In the genomic region with DNA sequence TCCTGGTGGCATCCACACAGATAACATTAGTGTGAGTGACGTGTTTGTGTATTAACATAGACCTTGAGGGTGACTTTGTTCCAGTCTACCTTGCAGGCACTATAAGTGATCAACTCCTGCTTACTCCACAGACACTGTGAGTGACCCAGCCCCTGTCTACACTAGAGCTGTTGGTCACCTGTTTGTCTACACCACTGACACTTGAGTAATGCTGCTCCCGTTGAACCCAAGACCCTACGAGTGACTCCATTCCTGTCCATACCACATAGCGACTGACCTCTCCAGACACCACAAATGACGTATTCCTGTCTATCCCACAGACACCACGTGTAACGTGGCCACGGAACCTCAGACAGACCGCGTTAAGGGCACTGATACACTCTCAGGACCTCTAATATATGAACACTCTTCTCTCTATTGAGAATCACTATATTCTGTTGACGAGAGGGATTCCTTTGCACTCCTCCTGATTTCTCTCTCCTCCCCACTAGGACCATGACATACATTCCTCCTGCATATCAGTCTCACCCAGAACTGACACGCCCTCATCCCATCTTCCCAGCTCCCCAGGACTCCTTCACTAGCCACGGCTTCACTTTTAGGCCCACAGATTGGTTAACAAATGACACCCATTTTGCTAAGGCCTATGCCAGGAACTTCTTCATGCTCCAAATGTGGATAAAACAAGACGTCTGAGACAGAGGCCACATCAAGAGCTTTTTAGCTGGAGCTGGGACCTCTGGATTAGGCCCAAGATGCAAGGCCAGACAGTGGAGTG, we compare ENCODE assay signal across 12 cellular contexts. TPM values are rescaled to one million over a fixed set of nuclear protein-coding genes. Genes with fewer than 3 reads are reported as not detected.
DNase-seq lines count a peak whose midpoint lies in the region; ATAC-seq, FAIRE-seq and TF ChIP-seq lines count a peak whose summit lies in the region.
"Not testable (repeated sequence)": the region's sequence is repeated elsewhere in the genome, so short reads cannot be mapped to it uniquely, and the experiment has no call there.
"Had no signal": no experiment of that assay in that cellular context is flagged by ENCODE, and none has a peak within 500 bp of the region (broad histone marks: within the 10 kb centered on the region; RNA-seq: fewer than 3 reads in every experiment).

No MANE protein-coding gene starts in this region.

- TF ChIP-seq CTCF in esophagus muscularis mucosa (IDR thresholded peaks at IDR 0.05); HepG2 (CRISPR knock-in tag; IDR thresholded peaks at IDR 0.05); osteocyte (IDR thresholded peaks at IDR 0.05): not testable (repeated sequence)

- not testable (repeated sequence) for DNase-seq in CD4-positive, CD25-positive, alpha-beta regulatory T cell; central memory CD8-positive, alpha-beta T cell (ENCODE audit: low spot score in 2 of 2); HepG2 (ENCODE audit: low spot score)
- DNase-seq in activated CD4-positive, alpha-beta T cell treated with anti-CD3 and anti-CD28 coated beads, Interleukin-2, amount 10 ng/mL, durations not matched to agents 24 days and 14 days = peak; percentile 57
- DNase-seq in activated naive CD4-positive, alpha-beta T cell treated with anti-CD3 and anti-CD28 coated beads for 36 hours = peak; percentile 6
- peak; percentile 5 for DNase-seq in esophagus muscularis mucosa (ENCODE audit: extremely low spot score)
- DNase-seq in osteocyte (ENCODE audit: extremely low spot score, unreplicated experiment) = peak; percentile 49

- not testable (repeated sequence) for H3K36me3 Mint-ChIP-seq in CD4-positive, CD25-positive, alpha-beta regulatory T cell; activated CD4-positive, alpha-beta T cell treated with anti-CD3 and anti-CD28 coated beads, Interleukin-2, amount 10 ng/mL, durations not matched to agents 24 days and 14 days (ENCODE audit: low read depth); activated naive CD4-positive, alpha-beta T cell treated with anti-CD3 and anti-CD28 coated beads for 36 hours (ENCODE audit: low read depth); central memory CD8-positive, alpha-beta T cell (ENCODE audit: insufficient read depth); osteocyte (ENCODE audit: unreplicated experiment)

- not testable (repeated sequence) for FAIRE-seq in HepG2 (lab: Jason Lieb, UNC)

- H3K4me3 ChIP-seq in CD4-positive, CD25-positive, alpha-beta regulatory T cell (ENCODE audit: low read depth, low read length); esophagus muscularis mucosa; HepG2 (replicated peaks in 1 of 3; ENCODE audit: insufficient read depth in 1 of 3, low read depth in 2 of 3, low read length in 3 of 3): not testable (repeated sequence)

- H3K4me2 ChIP-seq in HepG2 (ENCODE audit: low read depth, low read length) = not testable (repeated sequence)

- H3K9ac ChIP-seq in HepG2 (ENCODE audit: insufficient read depth, low read depth, low read length) = not testable (repeated sequence)

- H3K9me3 ChIP-seq in CD4-positive, CD25-positive, alpha-beta regulatory T cell (ENCODE audit: control insufficient read depth in 2 of 2, low read length in 2 of 2); esophagus muscularis mucosa; HepG2 (ENCODE audit: low read length): not testable (repeated sequence)

- not testable (repeated sequence) for H3K27ac ChIP-seq in CD4-positive, CD25-positive, alpha-beta regulatory T cell (ENCODE audit: insufficient read depth, low read length, poor library complexity, severe bottlenecking); esophagus muscularis mucosa (replicated peaks in 1 of 4); HepG2 (ENCODE audit: extremely low read length, insufficient read depth, low read length)

- H4K20me1 ChIP-seq in HepG2 (ENCODE audit: insufficient read depth, low read length) = not testable (repeated sequence)

- 75% methylated on average over 3 of the region's 14 CpGs for WGBS in esophagus muscularis mucosa
- 59% methylated on average over 4 of the region's 14 CpGs for WGBS in HepG2 (ENCODE audit: low lambda C conversion rate)

- TF ChIP-seq EP300 in esophagus muscularis mucosa (IDR thresholded peaks at IDR 0.05); HepG2 (IDR thresholded peaks at IDR 0.05; ENCODE audit: low read depth in 2 of 2, low read length in 2 of 2); HepG2 (CRISPR knock-in tag; IDR thresholded peaks at IDR 0.05; ENCODE audit: borderline replicate concordance): not testable (repeated sequence)

- POLR2A ChIA-PET in HepG2 (lab: Yijun Ruan, JAX) = not testable (repeated sequence)

- H3K4me1 Mint-ChIP-seq in CD4-positive, CD25-positive, alpha-beta regulatory T cell; activated CD4-positive, alpha-beta T cell treated with anti-CD3 and anti-CD28 coated beads, Interleukin-2, amount 10 ng/mL, durations not matched to agents 24 days and 14 days; activated naive CD4-positive, alpha-beta T cell treated with anti-CD3 and anti-CD28 coated beads for 36 hours (ENCODE audit: low read depth); central memory CD8-positive, alpha-beta T cell; osteocyte (ENCODE audit: unreplicated experiment): not testable (repeated sequence)

- intact Hi-C loops in activated CD4-positive, alpha-beta T cell treated with anti-CD3 and anti-CD28 coated beads, Interleukin-2, amount 10 ng/mL, durations not matched to agents 24 days and 14 days (cut with micrococcal nuclease); activated naive CD4-positive, alpha-beta T cell treated with anti-CD3 and anti-CD28 coated beads for 36 hours (cut with micrococcal nuclease); esophagus muscularis mucosa (cut with DNase I); HepG2 (cut with micrococcal nuclease; ENCODE audit: unreplicated experiment): not testable (repeated sequence)

- not testable (repeated sequence) for H3K79me2 ChIP-seq in HepG2 (ENCODE audit: insufficient read depth, low read length)

- CTCF ChIA-PET in activated naive CD4-positive, alpha-beta T cell treated with anti-CD3 and anti-CD28 coated beads for 36 hours (lab: Charles Lee); HepG2 (lab: Yijun Ruan, JAX; ENCODE audit: low intra/inter-chr PET ratio, low total read pairs): not testable (repeated sequence)

- not testable (repeated sequence) for H3K27ac Mint-ChIP-seq in CD4-positive, CD25-positive, alpha-beta regulatory T cell; activated CD4-positive, alpha-beta T cell treated with anti-CD3 and anti-CD28 coated beads, Interleukin-2, amount 10 ng/mL, durations not matched to agents 24 days and 14 days; activated naive CD4-positive, alpha-beta T cell treated with anti-CD3 and anti-CD28 coated beads for 36 hours; central memory CD8-positive, alpha-beta T cell (ENCODE audit: low read depth); osteocyte (ENCODE audit: unreplicated experiment)

- BruUV-seq in HepG2 (replicated peaks; lab: Mats Ljungman, UMichigan) = TSS peak; percentile 63

- H3K27me3 ChIP-seq in CD4-positive, CD25-positive, alpha-beta regulatory T cell (ENCODE audit: control insufficient read depth, insufficient read depth, low read length); esophagus muscularis mucosa; HepG2 (ENCODE audit: control insufficient read depth in 1 of 2, insufficient read depth in 2 of 2, low read length in 2 of 2): not testable (repeated sequence)

- not testable (repeated sequence) for H2AFZ ChIP-seq in HepG2 (ENCODE audit: low read length)

- not testable (repeated sequence) for TF ChIP-seq RAD21 in HepG2 (CRISPR knock-in tag; IDR thresholded peaks at IDR 0.05)

- not testable (repeated sequence) for TF ChIP-seq POLR2A in esophagus muscularis mucosa (IDR thresholded peaks at IDR 0.05; ENCODE audit: low read depth); HepG2 (IDR thresholded peaks at IDR 0.05; ENCODE audit: insufficient read depth in 1 of 2, low read depth in 2 of 2, low read length in 2 of 2)

- not testable (repeated sequence) for H3K27me3 Mint-ChIP-seq in CD4-positive, CD25-positive, alpha-beta regulatory T cell; activated CD4-positive, alpha-beta T cell treated with anti-CD3 and anti-CD28 coated beads, Interleukin-2, amount 10 ng/mL, durations not matched to agents 24 days and 14 days; activated naive CD4-positive, alpha-beta T cell treated with anti-CD3 and anti-CD28 coated beads for 36 hours (ENCODE audit: low read depth); central memory CD8-positive, alpha-beta T cell; osteocyte (ENCODE audit: unreplicated experiment)

- not testable (repeated sequence) for H3K9me3 Mint-ChIP-seq in CD4-positive, CD25-positive, alpha-beta regulatory T cell; activated CD4-positive, alpha-beta T cell treated with anti-CD3 and anti-CD28 coated beads, Interleukin-2, amount 10 ng/mL, durations not matched to agents 24 days and 14 days; activated naive CD4-positive, alpha-beta T cell treated with anti-CD3 and anti-CD28 coated beads for 36 hours; central memory CD8-positive, alpha-beta T cell; osteocyte (ENCODE audit: unreplicated experiment)

- not testable (repeated sequence) for H3K4me1 ChIP-seq in CD4-positive, CD25-positive, alpha-beta regulatory T cell (ENCODE audit: control insufficient read depth, insufficient read depth, low read length, poor library complexity, severe bottlenecking); esophagus muscularis mucosa; HepG2 (ENCODE audit: insufficient read depth, low read length)

- ATAC-seq in CD4-positive, CD25-positive, alpha-beta regulatory T cell (ENCODE audit: low read depth in 2 of 2); HepG2: not testable (repeated sequence)
- ATAC-seq in central memory CD8-positive, alpha-beta T cell (replicated peaks; ENCODE audit: extremely low read depth, poor library complexity, severe bottlenecking) = peak; percentile 17

- not testable (repeated sequence) for H3K36me3 ChIP-seq in CD4-positive, CD25-positive, alpha-beta regulatory T cell (ENCODE audit: control insufficient read depth, insufficient read depth, low read length); esophagus muscularis mucosa; HepG2 (replicated peaks in 1 of 2; ENCODE audit: control insufficient read depth in 1 of 2, insufficient read depth in 2 of 2, low read length in 2 of 2)

- in situ Hi-C loops in HepG2 (cut with HindIII; ENCODE audit: extremely low pct_ligation_motif_present, low pct_unique_long_range_greater_than_20kb) = not testable (repeated sequence)

- H3K4me3 Mint-ChIP-seq in CD4-positive, CD25-positive, alpha-beta regulatory T cell = peak overlapping the region in 3 of 4 donors; percentile 24 to 74 (median 73)
- not testable (repeated sequence) for H3K4me3 Mint-ChIP-seq in activated CD4-positive, alpha-beta T cell treated with anti-CD3 and anti-CD28 coated beads, Interleukin-2, amount 10 ng/mL, durations not matched to agents 24 days and 14 days; activated naive CD4-positive, alpha-beta T cell treated with anti-CD3 and anti-CD28 coated beads for 36 hours; central memory CD8-positive, alpha-beta T cell; osteocyte (ENCODE audit: unreplicated experiment)

RNA-seq across cellular contexts. Expression of a gene that starts 19.6 kb away (rescaled TPM):
- not detected for total RNA-seq in CD4-positive, CD25-positive, alpha-beta regulatory T cell
- under 1 TPM in 3 of 4 donors, not detected in 1; 0.20 to 0.87 (median 0.38) TPM for polyA plus RNA-seq in CD4-positive, CD25-positive, alpha-beta regulatory T cell
- not detected in 2 replicates for total RNA-seq in activated CD4-positive, alpha-beta T cell treated with anti-CD3 and anti-CD28 coated beads, Interleukin-2, amount 10 ng/mL, durations not matched to agents 24 days and 14 days
- not detected for total RNA-seq in activated naive CD4-positive, alpha-beta T cell treated with anti-CD3 and anti-CD28 coated beads for 36 hours
- total RNA-seq in esophagus muscularis mucosa (under 1 TPM in 3 of 4 donors, not detected in 1; 0.17 to 0.26 (median 0.17) TPM), HepG2 (2016; rRNA removed; fragmentation: Illumina TruSeq; extraction: Trizol) (not detected in 2 replicates), osteocyte (not detected in 2 replicates)
- not detected in 2 replicates for total RNA-seq in HepG2 (2016; cell fraction: cytosol; rRNA removed; fragmentation: Illumina TruSeq; extraction: Trizol; ENCODE audit: low read depth)
- total RNA-seq in HepG2 (2016; cell fraction: insoluble cytoplasmic fraction; rRNA removed; fragmentation: Illumina TruSeq; extraction: Trizol) = not detected in 2 replicates
- not detected in 2 replicates for total RNA-seq in HepG2 (2016; cell fraction: membrane; rRNA removed; fragmentation: Illumina TruSeq; extraction: Trizol)
- total RNA-seq in HepG2 (2016; cell fraction: nucleus; rRNA removed; fragmentation: Illumina TruSeq; extraction: Trizol) = not detected in 2 replicates
- not detected in 2 replicates for polyA plus RNA-seq in HepG2 (2011; rRNA removed)
- polyA plus RNA-seq in HepG2 (2011; cell fraction: cytosol; rRNA removed) = not detected in 2 replicates
- polyA plus RNA-seq in HepG2 (2011; cell fraction: nucleus; rRNA removed) = not detected in 2 replicates
- not detected in 2 replicates for polyA plus RNA-seq in HepG2 (2012)
- not detected in 2 replicates for polyA plus RNA-seq in HepG2 (2016; cell fraction: cytosol; fragmentation: Illumina TruSeq; extraction: Trizol; ENCODE audit: low read depth)
- polyA plus RNA-seq in HepG2 (2016; cell fraction: insoluble cytoplasmic fraction; fragmentation: Illumina TruSeq; extraction: Trizol; ENCODE audit: low read depth) = not detected in 2 replicates
- not detected in 2 replicates for polyA plus RNA-seq in HepG2 (2016; cell fraction: membrane; fragmentation: Illumina TruSeq; extraction: Trizol; ENCODE audit: low read depth)
- polyA plus RNA-seq in HepG2 (2016; cell fraction: nucleus; fragmentation: Illumina TruSeq; extraction: Trizol; ENCODE audit: insufficient read depth, low read depth) = not detected in 2 replicates
- polyA minus RNA-seq in HepG2 (2011; rRNA and poly(A)+ RNA removed; ENCODE audit: low replicate concordance) = not detected in 2 replicates
- polyA minus RNA-seq in HepG2 (2011; cell fraction: cytosol; rRNA and poly(A)+ RNA removed) = not detected in 2 replicates
- polyA minus RNA-seq in HepG2 (2011; cell fraction: nucleus; rRNA and poly(A)+ RNA removed) = not detected in 2 replicates
- total RNA-seq: Caco-2; CD8-positive, alpha-beta memory T cell; H9 had no signal
- polyA plus RNA-seq: CD14-positive monocyte; CD8-positive, alpha-beta memory T cell had no signal

RNA-seq across cellular contexts. Expression of a gene that starts 23.5 kb away (rescaled TPM):
- not detected for total RNA-seq in CD4-positive, CD25-positive, alpha-beta regulatory T cell
- under 1 TPM in 3 of 4 donors, not detected in 1; 0.35 to 0.54 (median 0.46) TPM for polyA plus RNA-seq in CD4-positive, CD25-positive, alpha-beta regulatory T cell
- 0.99 and 2.0 TPM in 2 replicates for total RNA-seq in activated CD4-positive, alpha-beta T cell treated with anti-CD3 and anti-CD28 coated beads, Interleukin-2, amount 10 ng/mL, durations not matched to agents 24 days and 14 days
- 1 to 10 TPM; 1.3 to 1.5 TPM for total RNA-seq in activated naive CD4-positive, alpha-beta T cell treated with anti-CD3 and anti-CD28 coated beads for 36 hours
- total RNA-seq in esophagus muscularis mucosa = 1 to 10 TPM in 1 of 4 donors, under 1 TPM in 2, not detected in 1; 0.42 to 1.5 (median 0.71) TPM
- not detected in 2 replicates for total RNA-seq in HepG2 (2016; rRNA removed; fragmentation: Illumina TruSeq; extraction: Trizol)
- not detected in 2 replicates for total RNA-seq in HepG2 (2016; cell fraction: cytosol; rRNA removed; fragmentation: Illumina TruSeq; extraction: Trizol; ENCODE audit: low read depth)
- total RNA-seq in HepG2 (2016; cell fraction: insoluble cytoplasmic fraction; rRNA removed; fragmentation: Illumina TruSeq; extraction: Trizol) = not detected in 2 replicates
- total RNA-seq in HepG2 (2016; cell fraction: membrane; rRNA removed; fragmentation: Illumina TruSeq; extraction: Trizol) = not detected in 2 replicates
- not detected in 2 replicates for total RNA-seq in HepG2 (2016; cell fraction: nucleus; rRNA removed; fragmentation: Illumina TruSeq; extraction: Trizol)
- not detected in 2 replicates for polyA plus RNA-seq in HepG2 (2011; rRNA removed)
- polyA plus RNA-seq in HepG2 (2011; cell fraction: cytosol; rRNA removed) = not detected in 2 replicates
- not detected in 2 replicates for polyA plus RNA-seq in HepG2 (2011; cell fraction: nucleus; rRNA removed)
- not detected in 2 replicates for polyA plus RNA-seq in HepG2 (2012)
- polyA plus RNA-seq in HepG2 (2016; cell fraction: cytosol; fragmentation: Illumina TruSeq; extraction: Trizol; ENCODE audit: low read depth) = not detected in 2 replicates
- polyA plus RNA-seq in HepG2 (2016; cell fraction: insoluble cytoplasmic fraction; fragmentation: Illumina TruSeq; extraction: Trizol; ENCODE audit: low read depth) = not detected in 2 replicates
- not detected in 2 replicates for polyA plus RNA-seq in HepG2 (2016; cell fraction: membrane; fragmentation: Illumina TruSeq; extraction: Trizol; ENCODE audit: low read depth)
- not detected in 2 replicates for polyA plus RNA-seq in HepG2 (2016; cell fraction: nucleus; fragmentation: Illumina TruSeq; extraction: Trizol; ENCODE audit: insufficient read depth, low read depth)
- polyA minus RNA-seq in HepG2 (2011; rRNA and poly(A)+ RNA removed; ENCODE audit: low replicate concordance) = 0.47 TPM in 1 of 2 replicates, not detected in the other
- polyA minus RNA-seq in HepG2 (2011; cell fraction: cytosol; rRNA and poly(A)+ RNA removed) = not detected in 2 replicates
- not detected in 2 replicates for polyA minus RNA-seq in HepG2 (2011; cell fraction: nucleus; rRNA and poly(A)+ RNA removed)
- total RNA-seq in osteocyte = 0.97 TPM in 1 of 2 replicates, not detected in the other
- polyA plus RNA-seq: CD14-positive monocyte had no signal

RNA-seq across cellular contexts. Expression of a gene that starts 28.0 kb away (rescaled TPM):
- 6.0 TPM for total RNA-seq in CD4-positive, CD25-positive, alpha-beta regulatory T cell
- polyA plus RNA-seq in CD4-positive, CD25-positive, alpha-beta regulatory T cell = under 1 TPM; 0.17 to 0.98 (median 0.39) TPM
- total RNA-seq in activated CD4-positive, alpha-beta T cell treated with anti-CD3 and anti-CD28 coated beads, Interleukin-2, amount 10 ng/mL, durations not matched to agents 24 days and 14 days = 2.0 and 2.1 TPM in 2 replicates
- 1 to 10 TPM; 1.2 to 1.6 TPM for total RNA-seq in activated naive CD4-positive, alpha-beta T cell treated with anti-CD3 and anti-CD28 coated beads for 36 hours
- total RNA-seq in esophagus muscularis mucosa (1 to 10 TPM in 3 of 4 donors, not detected in 1; 1.2 to 2.3 (median 2.1) TPM), HepG2 (2016; rRNA removed; fragmentation: Illumina TruSeq; extraction: Trizol) (not detected in 2 replicates), osteocyte (0.68 and 1.1 TPM in 2 replicates)
- total RNA-seq in HepG2 (2016; cell fraction: cytosol; rRNA removed; fragmentation: Illumina TruSeq; extraction: Trizol; ENCODE audit: low read depth) = not detected in 2 replicates
- total RNA-seq in HepG2 (2016; cell fraction: insoluble cytoplasmic fraction; rRNA removed; fragmentation: Illumina TruSeq; extraction: Trizol) = not detected in 2 replicates
- total RNA-seq in HepG2 (2016; cell fraction: membrane; rRNA removed; fragmentation: Illumina TruSeq; extraction: Trizol) = not detected in 2 replicates
- not detected in 2 replicates for total RNA-seq in HepG2 (2016; cell fraction: nucleus; rRNA removed; fragmentation: Illumina TruSeq; extraction: Trizol)
- polyA plus RNA-seq in HepG2 (2011; rRNA removed) = not detected in 2 replicates
- not detected in 2 replicates for polyA plus RNA-seq in HepG2 (2011; cell fraction: cytosol; rRNA removed)
- not detected in 2 replicates for polyA plus RNA-seq in HepG2 (2011; cell fraction: nucleus; rRNA removed)
- 0.27 TPM in 1 of 2 replicates, not detected in the other for polyA plus RNA-seq in HepG2 (2012)
- polyA plus RNA-seq in HepG2 (2016; cell fraction: cytosol; fragmentation: Illumina TruSeq; extraction: Trizol; ENCODE audit: low read depth) = not detected in 2 replicates
- polyA plus RNA-seq in HepG2 (2016; cell fraction: insoluble cytoplasmic fraction; fragmentation: Illumina TruSeq; extraction: Trizol; ENCODE audit: low read depth) = not detected in 2 replicates
- polyA plus RNA-seq in HepG2 (2016; cell fraction: membrane; fragmentation: Illumina TruSeq; extraction: Trizol; ENCODE audit: low read depth) = not detected in 2 replicates
- not detected in 2 replicates for polyA plus RNA-seq in HepG2 (2016; cell fraction: nucleus; fragmentation: Illumina TruSeq; extraction: Trizol; ENCODE audit: insufficient read depth, low read depth)
- polyA minus RNA-seq in HepG2 (2011; rRNA and poly(A)+ RNA removed; ENCODE audit: low replicate concordance) = 0.26 and 7.0 TPM in 2 replicates
- not detected in 2 replicates for polyA minus RNA-seq in HepG2 (2011; cell fraction: cytosol; rRNA and poly(A)+ RNA removed)
- polyA minus RNA-seq in HepG2 (2011; cell fraction: nucleus; rRNA and poly(A)+ RNA removed) = not detected in 2 replicates
- polyA plus RNA-seq: CD14-positive monocyte had no signal

RNA-seq across cellular contexts. Expression of a gene that starts 53.2 kb away (rescaled TPM):
- total RNA-seq in CD4-positive, CD25-positive, alpha-beta regulatory T cell = 0.30 TPM
- under 1 TPM in 2 of 4 donors, not detected in 2; 0.14 to 0.24 TPM for polyA plus RNA-seq in CD4-positive, CD25-positive, alpha-beta regulatory T cell
- total RNA-seq in activated CD4-positive, alpha-beta T cell treated with anti-CD3 and anti-CD28 coated beads, Interleukin-2, amount 10 ng/mL, durations not matched to agents 24 days and 14 days = not detected in 2 replicates
- total RNA-seq in activated naive CD4-positive, alpha-beta T cell treated with anti-CD3 and anti-CD28 coated beads for 36 hours = not detected
- under 1 TPM in 2 of 4 donors, not detected in 2; 0.11 to 0.19 TPM for total RNA-seq in esophagus muscularis mucosa
- not detected in 2 replicates for total RNA-seq in HepG2 (2016; rRNA removed; fragmentation: Illumina TruSeq; extraction: Trizol)
- not detected in 2 replicates for total RNA-seq in HepG2 (2016; cell fraction: cytosol; rRNA removed; fragmentation: Illumina TruSeq; extraction: Trizol; ENCODE audit: low read depth)
- total RNA-seq in HepG2 (2016; cell fraction: insoluble cytoplasmic fraction; rRNA removed; fragmentation: Illumina TruSeq; extraction: Trizol) = not detected in 2 replicates
- not detected in 2 replicates for total RNA-seq in HepG2 (2016; cell fraction: membrane; rRNA removed; fragmentation: Illumina TruSeq; extraction: Trizol)
- not detected in 2 replicates for total RNA-seq in HepG2 (2016; cell fraction: nucleus; rRNA removed; fragmentation: Illumina TruSeq; extraction: Trizol)
- not detected in 2 replicates for polyA plus RNA-seq in HepG2 (2011; rRNA removed)
- polyA plus RNA-seq in HepG2 (2011; cell fraction: cytosol; rRNA removed) = not detected in 2 replicates
- not detected in 2 replicates for polyA plus RNA-seq in HepG2 (2011; cell fraction: nucleus; rRNA removed)
- polyA plus RNA-seq in HepG2 (2012) = not detected in 2 replicates
- polyA plus RNA-seq in HepG2 (2016; cell fraction: cytosol; fragmentation: Illumina TruSeq; extraction: Trizol; ENCODE audit: low read depth) = not detected in 2 replicates
- not detected in 2 replicates for polyA plus RNA-seq in HepG2 (2016; cell fraction: insoluble cytoplasmic fraction; fragmentation: Illumina TruSeq; extraction: Trizol; ENCODE audit: low read depth)
- not detected in 2 replicates for polyA plus RNA-seq in HepG2 (2016; cell fraction: membrane; fragmentation: Illumina TruSeq; extraction: Trizol; ENCODE audit: low read depth)
- polyA plus RNA-seq in HepG2 (2016; cell fraction: nucleus; fragmentation: Illumina TruSeq; extraction: Trizol; ENCODE audit: insufficient read depth, low read depth) = not detected in 2 replicates
- polyA minus RNA-seq in HepG2 (2011; rRNA and poly(A)+ RNA removed; ENCODE audit: low replicate concordance) = not detected in 2 replicates
- polyA minus RNA-seq in HepG2 (2011; cell fraction: cytosol; rRNA and poly(A)+ RNA removed) = not detected in 2 replicates
- polyA minus RNA-seq in HepG2 (2011; cell fraction: nucleus; rRNA and poly(A)+ RNA removed) = not detected in 2 replicates
- 0.08 and 0.18 TPM in 2 replicates for total RNA-seq in osteocyte
- total RNA-seq: Caco-2; CD8-positive, alpha-beta memory T cell; H9 had no signal
- polyA plus RNA-seq: BJ; CD14-positive monocyte; CD8-positive, alpha-beta memory T cell had no signal
